In the genomic region with DNA sequence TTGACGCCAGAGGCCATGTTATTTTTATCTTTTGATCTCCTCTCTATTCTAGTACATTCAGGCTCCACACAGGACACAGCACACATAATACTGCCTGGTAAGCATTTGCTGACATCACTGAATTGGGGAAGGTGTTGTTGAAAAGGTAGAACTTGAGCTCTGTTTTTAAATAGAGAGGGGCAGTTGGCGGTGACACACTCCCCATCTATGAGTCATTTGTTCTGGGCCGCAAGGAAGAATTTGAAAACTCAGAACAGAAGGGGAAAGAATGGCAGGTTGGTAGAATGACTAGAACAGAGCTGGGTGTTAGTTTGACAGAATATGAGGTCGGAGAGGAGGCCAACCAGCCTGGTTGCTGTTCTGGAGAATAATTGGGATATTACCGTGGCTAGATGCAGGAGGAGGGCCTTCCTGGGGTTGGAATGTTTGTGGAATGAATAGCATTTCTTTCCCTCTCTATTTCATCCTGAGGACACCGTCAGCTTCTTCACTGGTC, we compare ENCODE assay signal across 9 cellular contexts. TPM values are rescaled to one million over a fixed set of nuclear protein-coding genes. Genes with fewer than 3 reads are reported as not detected.
DNase-seq lines count a peak whose midpoint lies in the region; ATAC-seq and TF ChIP-seq lines count a peak whose summit lies in the region.
"Had no signal": no experiment of that assay in that cellular context is flagged by ENCODE, and none has a peak within 500 bp of the region (broad histone marks: within the 10 kb centered on the region; RNA-seq: fewer than 3 reads in every experiment).

No MANE protein-coding gene starts in this region.

- H3K4me3 ChIP-seq in sigmoid colon: no peak overlapping the region

- H3K36me3 ChIP-seq in sigmoid colon: no peaks in the 10 kb centered on the region

- ATAC-seq in HG03457 (IDR thresholded peaks at IDR 0.05; ENCODE audit: unreplicated experiment) (no peak), GM21360 (IDR thresholded peaks at IDR 0.05; ENCODE audit: unreplicated experiment) (no peak)

- peak overlapping the region; percentile 52 to 90 (median 78) for H3K27ac ChIP-seq in sigmoid colon

- intact Hi-C loops in sigmoid colon (cut with DNase I): no loop called here

- no peak for TF ChIP-seq CTCF in sigmoid colon (IDR thresholded peaks at IDR 0.05)

- 72 to 76% methylated on average over 6 of the region's 6 CpGs for WGBS in sigmoid colon, 2 donors

- peak; percentile 31 for DNase-seq in GM04503 (ENCODE audit: low read depth)
- DNase-seq in RPMI7951 (ENCODE audit: low read depth): peak; percentile 92
- DNase-seq in fibroblast of peridontal ligament (ENCODE audit: extremely low read depth): peak; percentile 54
- DNase-seq in sigmoid colon: no peak
- DNase-seq in CD1c-positive myeloid dendritic cell (ENCODE audit: extremely low spot score): no peak
- no peak for DNase-seq in effector CD8-positive, alpha-beta T cell (lab: John Stamatoyannopoulos, UW)
- DNase-seq: activated naive CD8-positive, alpha-beta T cell treated with anti-CD3 and anti-CD28 coated beads, Interleukin-2, amount 10 ng/mL, durations not matched to agents 7 days and 5 days had no signal

- peaks cover 0 to 53% (median 38%) of the 10 kb centered on the region in 4 donors for H3K4me1 ChIP-seq in sigmoid colon

- no peak for TF ChIP-seq EP300 in sigmoid colon (IDR thresholded peaks at IDR 0.05)

- no peaks in the 10 kb centered on the region for H3K27me3 ChIP-seq in sigmoid colon

- H3K9me3 ChIP-seq in sigmoid colon: no peaks in the 10 kb centered on the region

- no peak for TF ChIP-seq POLR2A in sigmoid colon (IDR thresholded peaks at IDR 0.05)

RNA-seq across cellular contexts. Expression of a gene that starts 52.1 kb away (rescaled TPM):
- 87.4 and 99.4 TPM in 2 replicates for total RNA-seq in RPMI7951 (2014; rRNA removed; shearing (Covaris generic))
- 100 to 1,000 TPM in 2 of 4 donors, 10 to 100 TPM in 2; 81.1 to 131 (median 101) TPM for total RNA-seq in sigmoid colon
- 10 to 100 TPM; 28.4 to 45.3 (median 28.8) TPM for polyA plus RNA-seq in sigmoid colon

Comparison
In these comparisons a context has a peak if more than half of its experiments do, and no peak if none do; other contexts are left out.
1. DNase-seq: peak in GM04503 (single experiment), RPMI7951 (single experiment) and fibroblast of peridontal ligament (single experiment); none in sigmoid colon (single experiment), CD1c-positive myeloid dendritic cell (single experiment) and effector CD8-positive, alpha-beta T cell (single experiment).